ENCODE assay signal across 38 cellular contexts in genomic region chr4:179977378-179977777, GRCh38.
"Had no signal": no experiment of that assay in that cellular context is flagged by ENCODE, and none has a peak within 500 bp of the region (broad histone marks: within the 10 kb centered on the region; RNA-seq: fewer than 3 reads in every experiment).

No MANE protein-coding gene starts in this region.

- H3K27me3 Mint-ChIP-seq: activated naive CD4-positive, alpha-beta T cell treated with anti-CD3 and anti-CD28 coated beads, Interleukin-2, amount 10 ng/mL, durations not matched to agents 7 days and 5 days; activated naive CD4-positive, alpha-beta T cell treated with anti-CD3 and anti-CD28 coated beads, Interleukin-2, amount 50 U/mL, for 24 hours; activated naive CD8-positive, alpha-beta T cell treated with anti-CD3 and anti-CD28 coated beads, Interleukin-2, amount 10 ng/mL, durations not matched to agents 7 days and 5 days; activated naive CD8-positive, alpha-beta T cell treated with anti-CD3 and anti-CD28 coated beads, Interleukin-2, amount 50 U/mL, for 24 hours; activated T-cell treated with anti-CD3 and anti-CD28 coated beads, Interleukin-2, amount 50 U/mL, for 24 hours; activated T-helper 17 cell treated with anti-CD3 and anti-CD28 coated beads, Interleukin-2, amount 50 U/mL, for 72 hours; brain; central memory CD8-positive, alpha-beta T cell had no signal

- H3K36me3 Mint-ChIP-seq: activated naive CD4-positive, alpha-beta T cell treated with anti-CD3 and anti-CD28 coated beads, Interleukin-2, amount 10 ng/mL, durations not matched to agents 7 days and 5 days; activated naive CD4-positive, alpha-beta T cell treated with anti-CD3 and anti-CD28 coated beads, Interleukin-2, amount 50 U/mL, for 24 hours; activated naive CD8-positive, alpha-beta T cell; activated naive CD8-positive, alpha-beta T cell treated with anti-CD3 and anti-CD28 coated beads for 36 hours; activated naive CD8-positive, alpha-beta T cell treated with anti-CD3 and anti-CD28 coated beads, Interleukin-2, amount 10 ng/mL, durations not matched to agents 7 days and 5 days; brain had no signal

- DNase-seq: activated effector memory CD4-positive, alpha-beta T cell treated with anti-CD3 and anti-CD28 coated beads, Interleukin-2, amount 50 U/mL, for 16 hours; activated effector memory CD4-positive, alpha-beta T cell treated with Interleukin-2 at 50 U/mL for 16 hours; activated gamma-delta T cell; activated gamma-delta T cell treated with Interleukin-2 at 50 U/mL for 16 hours; activated naive CD4-positive, alpha-beta T cell; activated naive CD4-positive, alpha-beta T cell treated with anti-CD3 and anti-CD28 coated beads for 36 hours; activated naive CD4-positive, alpha-beta T cell treated with anti-CD3 and anti-CD28 coated beads, Interleukin-2, amount 10 ng/mL, durations not matched to agents 7 days and 5 days; activated naive CD4-positive, alpha-beta T cell treated with anti-CD3 and anti-CD28 coated beads, Interleukin-2, amount 50 U/mL, for 16 hours; activated naive CD4-positive, alpha-beta T cell treated with Interleukin-2 at 50 U/mL for 16 hours; activated naive CD8-positive, alpha-beta T cell treated with anti-CD3 and anti-CD28 coated beads for 36 hours; activated naive CD8-positive, alpha-beta T cell treated with anti-CD3 and anti-CD28 coated beads, Interleukin-2, amount 10 ng/mL, durations not matched to agents 7 days and 5 days; activated naive CD8-positive, alpha-beta T cell treated with anti-CD3 and anti-CD28 coated beads, Interleukin-2, amount 50 U/mL, for 24 hours; activated T-cell treated with anti-CD3 and anti-CD28 coated beads, Interleukin-2, amount 50 U/mL, for 1 hour; activated T-cell treated with anti-CD3 and anti-CD28 coated beads, Interleukin-2, amount 50 U/mL, for 24 hours; activated T-cell treated with anti-CD3 and anti-CD28 coated beads, Interleukin-2, amount 50 U/mL, for 4 hours; activated T-cell treated with anti-CD3 and anti-CD28 coated beads, Interleukin-2, amount 50 U/mL, for 48 hours; activated T-cell treated with anti-CD3 and anti-CD28 coated beads, Interleukin-2, amount 50 U/mL, for 72 hours; amniotic stem cell; amygdala; anterior cingulate cortex; aorta; body of pancreas; brain microvascular endothelial cell; caudate nucleus; central memory CD4-positive, alpha-beta T cell; cerebellar nuclear complex had no signal

- H3K9me3 Mint-ChIP-seq: activated naive CD4-positive, alpha-beta T cell treated with anti-CD3 and anti-CD28 coated beads, Interleukin-2, amount 50 U/mL, for 24 hours; activated naive CD8-positive, alpha-beta T cell treated with anti-CD3 and anti-CD28 coated beads for 36 hours; activated naive CD8-positive, alpha-beta T cell treated with anti-CD3 and anti-CD28 coated beads, Interleukin-2, amount 10 ng/mL, durations not matched to agents 7 days and 5 days; activated T-helper 1 cell treated with anti-CD3 and anti-CD28 coated beads, Interleukin-12 subunit alpha, Interleukin-12 subunit beta, Interleukin-2, Interleukin-4 antibody, amounts not matched to agents 30 ng/mL and 10 ng/mL and 1 ng/mL, durations not matched to agents 14 hours and 24 hours and 36 hours; brain had no signal

- H3K4me3 Mint-ChIP-seq: activated naive CD4-positive, alpha-beta T cell treated with anti-CD3 and anti-CD28 coated beads for 36 hours; activated naive CD4-positive, alpha-beta T cell treated with anti-CD3 and anti-CD28 coated beads, Interleukin-2, amount 10 ng/mL, durations not matched to agents 7 days and 5 days; activated naive CD4-positive, alpha-beta T cell treated with anti-CD3 and anti-CD28 coated beads, Interleukin-2, amount 50 U/mL, for 24 hours; activated naive CD8-positive, alpha-beta T cell; activated naive CD8-positive, alpha-beta T cell treated with anti-CD3 and anti-CD28 coated beads for 36 hours; activated naive CD8-positive, alpha-beta T cell treated with anti-CD3 and anti-CD28 coated beads, Interleukin-2, amount 10 ng/mL, durations not matched to agents 7 days and 5 days; activated naive CD8-positive, alpha-beta T cell treated with anti-CD3 and anti-CD28 coated beads, Interleukin-2, amount 50 U/mL, for 24 hours; activated T-cell treated with anti-CD3 and anti-CD28 coated beads, Interleukin-2, amount 50 U/mL, for 24 hours; activated T-cell treated with anti-CD3 and anti-CD28 coated beads, Interleukin-2, amount 50 U/mL, for 4 hours; activated T-cell treated with anti-CD3 and anti-CD28 coated beads, Interleukin-2, amount 50 U/mL, for 72 hours; activated T-helper 1 cell treated with anti-CD3 and anti-CD28 coated beads, Interleukin-12 subunit alpha, Interleukin-12 subunit beta, Interleukin-2, Interleukin-4 antibody, amounts not matched to agents 30 ng/mL and 10 ng/mL and 1 ng/mL, durations not matched to agents 14 hours and 24 hours and 36 hours; activated T-helper 17 cell treated with anti-CD3 and anti-CD28 coated beads, Interleukin-2, amount 50 U/mL, for 72 hours; brain; central memory CD8-positive, alpha-beta T cell had no signal

- H3K9me3 ChIP-seq: adrenal gland, ascending aorta, body of pancreas, breast epithelium had no signal

- H3K27me3 ChIP-seq: adrenal gland, ascending aorta, body of pancreas, brain microvascular endothelial cell, breast epithelium, cardiac muscle cell had no signal

- ATAC-seq: activated naive CD4-positive, alpha-beta T cell treated with anti-CD3 and anti-CD28 coated beads, Interleukin-2, amount 50 U/mL, for 72 hours; activated naive CD8-positive, alpha-beta T cell treated with anti-CD3 and anti-CD28 coated beads, Interleukin-2, amount 50 U/mL, for 24 hours; activated T-cell treated with anti-CD3 and anti-CD28 coated beads, Interleukin-2, amount 50 U/mL, for 4 hours; activated T-cell treated with anti-CD3 and anti-CD28 coated beads, Interleukin-2, amount 50 U/mL, for 72 hours; activated T-helper 17 cell treated with anti-CD3 and anti-CD28 coated beads, Interleukin-2, amount 50 U/mL, for 72 hours; body of pancreas had no signal

- H3K27ac ChIP-seq: adrenal gland, ascending aorta, body of pancreas, brain microvascular endothelial cell, breast epithelium, cardiac muscle cell had no signal

- H3K36me3 ChIP-seq: adrenal gland, ascending aorta, brain microvascular endothelial cell, breast epithelium, cardiac muscle cell had no signal

- H3K4me1 ChIP-seq: ascending aorta, body of pancreas, breast epithelium had no signal

- H3K4me3 ChIP-seq: adrenal gland, ascending aorta, body of pancreas, breast epithelium, cardiac muscle cell had no signal

- H3K27ac Mint-ChIP-seq: activated naive CD4-positive, alpha-beta T cell treated with anti-CD3 and anti-CD28 coated beads for 36 hours; activated naive CD4-positive, alpha-beta T cell treated with anti-CD3 and anti-CD28 coated beads, Interleukin-2, amount 10 ng/mL, durations not matched to agents 7 days and 5 days; activated naive CD4-positive, alpha-beta T cell treated with anti-CD3 and anti-CD28 coated beads, Interleukin-2, amount 50 U/mL, for 24 hours; activated naive CD4-positive, alpha-beta T cell treated with anti-CD3 and anti-CD28 coated beads, Interleukin-2, amount 50 U/mL, for 72 hours; activated naive CD8-positive, alpha-beta T cell; activated naive CD8-positive, alpha-beta T cell treated with anti-CD3 and anti-CD28 coated beads for 36 hours; activated naive CD8-positive, alpha-beta T cell treated with anti-CD3 and anti-CD28 coated beads, Interleukin-2, amount 10 ng/mL, durations not matched to agents 7 days and 5 days; activated naive CD8-positive, alpha-beta T cell treated with anti-CD3 and anti-CD28 coated beads, Interleukin-2, amount 50 U/mL, for 24 hours; activated T-cell treated with anti-CD3 and anti-CD28 coated beads, Interleukin-2, amount 50 U/mL, for 24 hours; activated T-cell treated with anti-CD3 and anti-CD28 coated beads, Interleukin-2, amount 50 U/mL, for 72 hours; activated T-helper 1 cell treated with anti-CD3 and anti-CD28 coated beads, Interleukin-12 subunit alpha, Interleukin-12 subunit beta, Interleukin-2, Interleukin-4 antibody, amounts not matched to agents 30 ng/mL and 10 ng/mL and 1 ng/mL, durations not matched to agents 14 hours and 24 hours and 36 hours; activated T-helper 17 cell treated with anti-CD3 and anti-CD28 coated beads, Interleukin-2, amount 50 U/mL, for 72 hours; activated T-helper 2 cell treated with anti-CD3 and anti-CD28 coated beads, Interferon-gamma antibody, Interleukin-2, Interleukin-4, amounts not matched to agents 10 μg/mL and 5 μg/mL and 100 μg/mL, durations not matched to agents 14 hours and 24 hours and 36 hours; brain had no signal

- H3K4me1 Mint-ChIP-seq: activated naive CD4-positive, alpha-beta T cell treated with anti-CD3 and anti-CD28 coated beads, Interleukin-2, amount 10 ng/mL, durations not matched to agents 7 days and 5 days; activated naive CD4-positive, alpha-beta T cell treated with anti-CD3 and anti-CD28 coated beads, Interleukin-2, amount 50 U/mL, for 24 hours; activated naive CD8-positive, alpha-beta T cell treated with anti-CD3 and anti-CD28 coated beads for 36 hours; activated naive CD8-positive, alpha-beta T cell treated with anti-CD3 and anti-CD28 coated beads, Interleukin-2, amount 10 ng/mL, durations not matched to agents 7 days and 5 days; activated naive CD8-positive, alpha-beta T cell treated with anti-CD3 and anti-CD28 coated beads, Interleukin-2, amount 50 U/mL, for 24 hours; activated T-helper 17 cell treated with anti-CD3 and anti-CD28 coated beads, Interleukin-2, amount 50 U/mL, for 72 hours; brain; central memory CD8-positive, alpha-beta T cell had no signal
